ENCODE assay signal across 13 cellular contexts in the genomic region with DNA sequence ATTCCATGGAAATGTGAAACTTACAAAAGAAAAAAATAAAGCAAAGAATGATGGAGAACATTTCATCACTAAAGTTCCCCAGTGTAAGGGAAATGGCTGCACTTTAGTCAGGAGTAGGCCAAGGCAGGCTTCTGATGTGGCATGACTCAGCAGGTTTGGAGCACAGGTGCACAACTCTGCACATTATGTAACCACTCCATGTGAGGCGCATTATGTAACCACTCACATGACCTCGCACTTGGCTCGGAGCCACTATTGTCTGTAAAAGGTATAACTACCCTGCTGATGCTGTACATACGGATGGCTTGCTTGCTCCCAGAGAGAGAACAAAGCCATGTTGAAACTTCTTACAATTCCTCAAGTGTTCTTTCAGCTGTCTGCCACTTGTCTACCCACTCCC.
A peak's percentile ranks its signal among the peaks of the same experiment; 100 is the strongest.
DNase-seq lines count a peak whose midpoint lies in the region; ATAC-seq and TF ChIP-seq lines count a peak whose summit lies in the region.
"Had no signal": no experiment of that assay in that cellular context is flagged by ENCODE, and none has a peak within 500 bp of the region (broad histone marks: within the 10 kb centered on the region; RNA-seq: fewer than 3 reads in every experiment).

No MANE protein-coding gene starts in this region.

- intact Hi-C loops in activated CD4-positive, alpha-beta T cell treated with anti-CD3 and anti-CD28 coated beads for 36 hours (cut with DNase I, micrococcal nuclease): loop anchor here in 1 of 2 experiments (1.0 to 5.0 kb wide), 2 partner anchors 1865 to 1913 kb away; no protein-coding TSS in a partner anchor
- intact Hi-C loops in transverse colon (cut with DNase I; ENCODE audit: low total_unique reads) (no loop called here), head of caudate nucleus (cut with DNase I) (no loop called here)

- no peaks in the 10 kb centered on the region for H3K4me1 Mint-ChIP-seq in activated CD4-positive, alpha-beta T cell treated with anti-CD3 and anti-CD28 coated beads for 36 hours
- H3K4me1 Mint-ChIP-seq: activated T-helper 17 cell treated with anti-CD3 and anti-CD28 coated beads, Interleukin-2, amount 50 U/mL, for 72 hours; naive B cell had no signal

- 79% methylated on average over 4 of the region's 4 CpGs; no CpG with 5 or more reads in 1 of the 2 donors for WGBS in transverse colon (ENCODE audit: low coverage in 1 of 2), 2 donors

- no peaks in the 10 kb centered on the region for H3K27me3 Mint-ChIP-seq in activated CD4-positive, alpha-beta T cell treated with anti-CD3 and anti-CD28 coated beads for 36 hours
- H3K27me3 Mint-ChIP-seq: activated T-helper 17 cell treated with anti-CD3 and anti-CD28 coated beads, Interleukin-2, amount 50 U/mL, for 72 hours; naive B cell had no signal

- H3K9me3 Mint-ChIP-seq in activated CD4-positive, alpha-beta T cell treated with anti-CD3 and anti-CD28 coated beads for 36 hours (ENCODE audit: low read depth): no peaks in the 10 kb centered on the region
- H3K9me3 Mint-ChIP-seq: activated T-helper 17 cell treated with anti-CD3 and anti-CD28 coated beads, Interleukin-2, amount 50 U/mL, for 72 hours had no signal

- CTCF ChIA-PET in activated CD4-positive, alpha-beta T cell treated with anti-CD3 and anti-CD28 coated beads for 36 hours (lab: Charles Lee): interaction anchor here (0.6 kb wide), 1 partner anchor 401 kb away, joined by 4 read pairs; no protein-coding TSS in a partner anchor

- TF ChIP-seq EP300 in transverse colon (IDR thresholded peaks at IDR 0.05; ENCODE audit: low read depth): no peak

- peak; percentile 13 for DNase-seq in activated CD4-positive, alpha-beta T cell treated with anti-CD3 and anti-CD28 coated beads for 36 hours
- DNase-seq in activated CD4-positive, alpha-beta T cell treated with anti-CD3 and anti-CD28 coated beads for 1 hour: no peak
- peak; percentile 67 for DNase-seq in OCI-M1 (lab: John Stamatoyannopoulos, UW)
- peak; percentile 19 to 38 for DNase-seq in erythroblast (lab: John Stamatoyannopoulos, UW)
- peak; percentile 11 for DNase-seq in transverse colon
- DNase-seq in head of caudate nucleus: no peak
- DNase-seq in germinal center (ENCODE audit: low spot score): no peak
- DNase-seq: cerebellar nuclear complex; heart left ventricle; naive B cell; stimulated activated naive CD8-positive, alpha-beta T cell treated with anti-CD3 and anti-CD28 coated beads, Interleukin-15, Interleukin-2, amounts not matched to agents 100 U/mL and 50 U/mL, for 24 hours had no signal

- in situ Hi-C loops in transverse colon (cut with MboI; ENCODE audit: low pct_ligation_motif_present in 1 of 4, low pct_unique_long_range_greater_than_20kb in 1 of 4, low sequenced_read_pairs in 3 of 4): loop anchor here in 1 of 4 donors (25.0 kb wide), 1 partner anchor 1855 kb away; no protein-coding TSS in a partner anchor

- no peak overlapping the region for H3K4me3 ChIP-seq in transverse colon
- H3K4me3 ChIP-seq: heart left ventricle had no signal

- ATAC-seq in activated CD4-positive, alpha-beta T cell treated with anti-CD3 and anti-CD28 coated beads for 36 hours: no peak
- ATAC-seq in GM18907 (IDR thresholded peaks at IDR 0.05; ENCODE audit: unreplicated experiment): no peak

- no peaks in the 10 kb centered on the region for H3K27me3 ChIP-seq in transverse colon
- H3K27me3 ChIP-seq: heart left ventricle had no signal

- no peak for TF ChIP-seq CTCF in transverse colon (IDR thresholded peaks at IDR 0.05)

- no peak overlapping the region for H3K27ac Mint-ChIP-seq in activated CD4-positive, alpha-beta T cell treated with anti-CD3 and anti-CD28 coated beads for 36 hours
- H3K27ac Mint-ChIP-seq: activated T-helper 17 cell treated with anti-CD3 and anti-CD28 coated beads, Interleukin-2, amount 50 U/mL, for 72 hours; naive B cell had no signal

- H3K36me3 Mint-ChIP-seq in activated CD4-positive, alpha-beta T cell treated with anti-CD3 and anti-CD28 coated beads for 36 hours (ENCODE audit: low read depth): no peaks in the 10 kb centered on the region
- H3K36me3 Mint-ChIP-seq: naive B cell had no signal

- H3K9me3 ChIP-seq in transverse colon: no peaks in the 10 kb centered on the region
- H3K9me3 ChIP-seq: heart left ventricle had no signal

- TF ChIP-seq POLR2A in erythroblast (IDR thresholded peaks at IDR 0.05; ENCODE audit: low read length) (no peak), transverse colon (IDR thresholded peaks at IDR 0.05) (no peak)

- no peak overlapping the region for H3K4me3 Mint-ChIP-seq in activated CD4-positive, alpha-beta T cell treated with anti-CD3 and anti-CD28 coated beads for 36 hours
- H3K4me3 Mint-ChIP-seq: activated T-helper 17 cell treated with anti-CD3 and anti-CD28 coated beads, Interleukin-2, amount 50 U/mL, for 72 hours; naive B cell had no signal

- POLR2A ChIA-PET in activated CD4-positive, alpha-beta T cell treated with anti-CD3 and anti-CD28 coated beads for 36 hours (lab: Charles Lee): no interaction called here

- no peaks in the 10 kb centered on the region for H3K36me3 ChIP-seq in transverse colon
- H3K36me3 ChIP-seq: heart left ventricle had no signal

- H3K4me1 ChIP-seq in transverse colon: no peaks in the 10 kb centered on the region
- H3K4me1 ChIP-seq: heart left ventricle had no signal

- no peak overlapping the region for H3K27ac ChIP-seq in transverse colon
- H3K27ac ChIP-seq: heart left ventricle had no signal

Comparison
In these comparisons a context has a peak if more than half of its experiments do, and no peak if none do; other contexts are left out.
1. DNase-seq: peak in activated CD4-positive, alpha-beta T cell treated with anti-CD3 and anti-CD28 coated beads for 36 hours (single experiment), OCI-M1 (single experiment), erythroblast (2 of 2) and transverse colon (single experiment); none in activated CD4-positive, alpha-beta T cell treated with anti-CD3 and anti-CD28 coated beads for 1 hour (single experiment), head of caudate nucleus (0 of 42) and germinal center (single experiment).